In the genomic region with DNA sequence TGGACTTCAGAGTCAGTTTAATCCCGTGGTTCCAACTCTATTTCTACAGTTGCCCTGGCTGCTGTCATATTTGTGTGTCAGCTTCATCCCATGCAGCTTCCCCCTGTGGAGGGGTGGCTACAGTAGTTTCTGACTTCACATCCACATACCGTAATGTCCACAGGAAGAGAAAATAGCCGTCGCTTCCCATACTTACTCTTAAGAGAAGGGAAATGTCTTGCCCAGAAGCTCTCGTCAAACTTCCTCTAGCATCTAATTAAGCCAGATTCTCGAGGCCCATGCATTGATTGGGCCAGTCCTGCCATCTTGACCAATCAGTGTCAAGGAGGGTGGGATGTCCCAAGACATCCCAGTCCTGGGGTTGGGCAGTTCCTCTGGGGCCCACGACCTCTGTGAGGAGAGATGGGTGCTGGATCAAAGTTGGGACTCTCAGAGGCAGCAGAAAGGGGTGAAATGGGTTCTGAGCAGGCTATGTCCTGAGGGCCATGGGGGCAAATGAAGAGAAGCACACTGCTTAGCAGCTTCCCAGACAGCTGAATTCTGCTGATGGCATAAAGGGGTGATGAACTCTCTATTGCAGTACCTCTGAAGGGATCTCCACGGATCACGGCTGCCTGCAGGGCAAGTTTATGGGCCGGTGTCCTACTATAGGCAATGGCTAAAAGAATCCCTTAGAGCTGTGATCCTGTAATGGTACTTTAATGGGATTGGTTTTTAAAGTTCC, we compare ENCODE assay signal across 9 cellular contexts.
DNase-seq lines count a peak whose midpoint lies in the region; ATAC-seq, FAIRE-seq and TF ChIP-seq lines count a peak whose summit lies in the region.
"Had no signal": no experiment of that assay in that cellular context is flagged by ENCODE, and none has a peak within 500 bp of the region (broad histone marks: within the 10 kb centered on the region; RNA-seq: fewer than 3 reads in every experiment).

No MANE protein-coding gene starts in this region.

- no peaks in the 10 kb centered on the region for H3K36me3 ChIP-seq in GM23338 (ENCODE audit: insufficient read depth)
- H3K36me3 ChIP-seq: pancreas, WERI-Rb-1 had no signal

- no peak overlapping the region for H3K27ac Mint-ChIP-seq in GM23338

- no peaks in the 10 kb centered on the region; the same call in 2 of the 3 replicates for H3K9me3 Mint-ChIP-seq in GM23338

- no peaks in the 10 kb centered on the region for H3K36me3 Mint-ChIP-seq in GM23338 (ENCODE audit: low read depth)

- peak; percentile 69 for FAIRE-seq in GM19239 (lab: Jason Lieb, UNC)
- FAIRE-seq: pancreas had no signal

- H3K9me2 ChIP-seq in GM23338 (ENCODE audit: insufficient read depth) = 0 out of 2 replicates have a peak, but pooled peaks cover 4% of the 10 kb centered on the region

- no peak overlapping the region for H3K27ac ChIP-seq in GM23338 (ENCODE audit: low read depth)
- H3K27ac ChIP-seq: pancreas, WERI-Rb-1 had no signal

- H3K4me2 ChIP-seq in GM23338 = no peak overlapping the region

- peaks cover 7% of the 10 kb centered on the region for H3K27me3 Mint-ChIP-seq in GM23338 (ENCODE audit: insufficient read depth, low read depth, poor library complexity)

- no peaks in the 10 kb centered on the region for H3K79me2 ChIP-seq in GM23338 (replicated peaks; ENCODE audit: insufficient read depth)

- ATAC-seq in GM23338 (peak; percentile 30), HG03571 (IDR thresholded peaks at IDR 0.05; ENCODE audit: unreplicated experiment) (peak; percentile 29), sciatic nerve (peak; percentile 47)

- H3K4me3 Mint-ChIP-seq in GM23338 = no peak overlapping the region

- H3K27me3 ChIP-seq in GM23338 (ENCODE audit: insufficient read depth) = no peaks in the 10 kb centered on the region
- H3K27me3 ChIP-seq: pancreas had no signal

- intact Hi-C loops in sciatic nerve (cut with DNase I) = loop anchor here (10.0 kb wide), 1 partner anchor 158 kb away; no protein-coding TSS in a partner anchor

- peaks cover 15% of the 10 kb centered on the region for H3K4me1 Mint-ChIP-seq in GM23338

- TF ChIP-seq CTCF in GM23338 (conservative IDR thresholded peaks at IDR 0.05; ENCODE audit: low read depth in 2 of 2) = no peak

- H3K4me1 ChIP-seq in GM23338 (ENCODE audit: insufficient read depth) = peaks cover 4% of the 10 kb centered on the region
- H3K4me1 ChIP-seq: pancreas had no signal

- no peak overlapping the region for H2AFZ ChIP-seq in GM23338

- DNase-seq in GM19239 (ENCODE audit: insufficient read length, low spot score) (no peak), GM23338 (ENCODE audit: low spot score) (no peak), sciatic nerve (ENCODE audit: low spot score) (no peak), GDM1 (lab: John Stamatoyannopoulos, UW) (no peak), superior temporal gyrus (ENCODE audit: extremely low spot score) (no peak), DMS53 treated with DMSO at 0.1 percent for 48 hours (lab: John Stamatoyannopoulos, UW; ENCODE audit: unreplicated experiment) (no peak)

- H4K20me1 ChIP-seq in GM23338 (replicated peaks; ENCODE audit: insufficient read depth) = no peaks in the 10 kb centered on the region

- no peak overlapping the region for H3K4me3 ChIP-seq in GM23338
- H3K4me3 ChIP-seq: pancreas had no signal

- no peaks in the 10 kb centered on the region for H3F3A ChIP-seq in GM23338 (replicated peaks; ENCODE audit: low read depth)

TF ChIP-seq in GM23338, 12 proteins besides CTCF, POLR2A, EP300 and RAD21:
- TF ChIP-seq ETS1 (IDR thresholded peaks at IDR 0.05) (no peak), ZNF114 (CRISPR knock-in tag; IDR thresholded peaks at IDR 0.05) (no peak), EZH2phosphoT487 (IDR thresholded peaks at IDR 0.05; ENCODE audit: unreplicated experiment) (no peak), NANOG (IDR thresholded peaks at IDR 0.05; ENCODE audit: borderline replicate concordance) (no peak)
TF ChIP-seq in GM23338: peak in this region for 0.
